In genomic region chr6:118551063-118551672, GRCh38 we compare ENCODE assay signal across 7 cellular contexts. TPM values are rescaled to one million over a fixed set of nuclear protein-coding genes. Genes with fewer than 3 reads are reported as not detected.
DNase-seq lines count a peak whose midpoint lies in the region; ATAC-seq and TF ChIP-seq lines count a peak whose summit lies in the region.

No MANE protein-coding gene starts in this region.

- no peaks in the 10 kb centered on the region for H3K27me3 ChIP-seq in OCI-LY1 (ENCODE audit: insufficient read depth, low read length)
- H3K27me3 ChIP-seq in right lobe of liver = no peaks in the 10 kb centered on the region

- TF ChIP-seq CTCF in OCI-LY1 (IDR thresholded peaks at IDR 0.05; ENCODE audit: low read length) (peak; percentile 71), right lobe of liver (IDR thresholded peaks at IDR 0.05) (peak; percentile 37 to 64 (median 55)), type B pancreatic cell (conservative IDR thresholded peaks at IDR 0.05) (peak; percentile 79)

- H3K9me2 ChIP-seq in OCI-LY1 (ENCODE audit: low read depth, low read length) = no peaks in the 10 kb centered on the region

- H3K4me3 Mint-ChIP-seq in type B pancreatic cell = no peak overlapping the region

- H3K4me2 ChIP-seq in OCI-LY1 (ENCODE audit: low read length) = no peak overlapping the region

- peak; percentile 88 for ATAC-seq in GM21367 (IDR thresholded peaks at IDR 0.05; ENCODE audit: unreplicated experiment)
- peak; percentile 92 for ATAC-seq in HG03571 (IDR thresholded peaks at IDR 0.05; ENCODE audit: unreplicated experiment)
- peak; percentile 91 to 96 (median 92) for ATAC-seq in right lobe of liver

- no peaks in the 10 kb centered on the region for H3K9me3 ChIP-seq in OCI-LY1 (ENCODE audit: low read length)
- H3K9me3 ChIP-seq in right lobe of liver = no peaks in the 10 kb centered on the region

- TF ChIP-seq POLR2A in right lobe of liver (IDR thresholded peaks at IDR 0.05) = no peak

- no peaks in the 10 kb centered on the region for H4K20me1 ChIP-seq in OCI-LY1 (ENCODE audit: insufficient read depth, low read length)

- H3K27me3 Mint-ChIP-seq in type B pancreatic cell = no peaks in the 10 kb centered on the region

- H3K4me1 Mint-ChIP-seq in type B pancreatic cell (ENCODE audit: unreplicated experiment) = peaks cover 6% of the 10 kb centered on the region

- H3K27ac ChIP-seq in OCI-LY1 (ENCODE audit: low read depth, low read length, poor library complexity, severe bottlenecking) (no peak overlapping the region), right lobe of liver (no peak overlapping the region)

- H2AFZ ChIP-seq in OCI-LY1 (ENCODE audit: low read length) = no peak overlapping the region

- WGBS in right lobe of liver (ENCODE audit: insufficient coverage, low coverage, low lambda C conversion rate, missing lambda C conversion rate) = 7% methylated on average over 2 of the region's 2 CpGs

- DNase-seq in ELR (ENCODE audit: low read depth) (peak; percentile 77), cerebellum (ENCODE audit: low spot score) (peak; percentile 55), right lobe of liver (no peak), type B pancreatic cell (ENCODE audit: extremely low spot score, unreplicated experiment) (no peak)

- H3K27ac Mint-ChIP-seq in type B pancreatic cell = no peak overlapping the region

- H3K9ac ChIP-seq in OCI-LY1 (ENCODE audit: low read length) = no peak overlapping the region

- H3K79me2 ChIP-seq in OCI-LY1 (ENCODE audit: insufficient read depth, low read length) = no peaks in the 10 kb centered on the region

- no peaks in the 10 kb centered on the region for H3F3A ChIP-seq in OCI-LY1 (ENCODE audit: insufficient read depth, low read length)

- intact Hi-C loops in right lobe of liver (cut with DNase I) = no loop called here

- H3K36me3 ChIP-seq in OCI-LY1 (ENCODE audit: insufficient read depth, low read length) (no peaks in the 10 kb centered on the region), right lobe of liver (no peaks in the 10 kb centered on the region)

- no peaks in the 10 kb centered on the region for H3K4me1 ChIP-seq in OCI-LY1 (ENCODE audit: insufficient read depth, low read length, severe bottlenecking)
- H3K4me1 ChIP-seq in right lobe of liver = no peaks in the 10 kb centered on the region

- peaks cover 4% of the 10 kb centered on the region for H3K9me3 Mint-ChIP-seq in type B pancreatic cell

- H3K4me3 ChIP-seq in OCI-LY1 (ENCODE audit: low read depth, low read length, poor library complexity, severe bottlenecking) (no peak overlapping the region), right lobe of liver (no peak overlapping the region)

- H3K36me3 Mint-ChIP-seq in type B pancreatic cell = peaks cover 8% of the 10 kb centered on the region

RNA-seq across cellular contexts. Expression of gene PLN, which starts 3.1 kb away (rescaled TPM):
- 0.45 TPM for total RNA-seq in cerebellum
- total RNA-seq in right lobe of liver = under 1 TPM in 4 of 6 experiments, not detected in 2; 0.12 to 0.25 (median 0.20) TPM
- 0.24 and 0.45 TPM in 2 replicates for total RNA-seq in type B pancreatic cell (ENCODE audit: low replicate concordance)

Comparison
In these comparisons a context has a peak if more than half of its experiments do, and no peak if none do; other contexts are left out.
1. DNase-seq: peak in ELR (single experiment) and cerebellum (single experiment); none in right lobe of liver (0 of 3) and type B pancreatic cell (single experiment).
2. Peak in every context shown above with its lines, with median percentiles within 50 percentile points of each other: ATAC-seq and CTCF ChIP-seq.